2 cellular contexts compared by ENCODE assay signal in the genomic region with DNA sequence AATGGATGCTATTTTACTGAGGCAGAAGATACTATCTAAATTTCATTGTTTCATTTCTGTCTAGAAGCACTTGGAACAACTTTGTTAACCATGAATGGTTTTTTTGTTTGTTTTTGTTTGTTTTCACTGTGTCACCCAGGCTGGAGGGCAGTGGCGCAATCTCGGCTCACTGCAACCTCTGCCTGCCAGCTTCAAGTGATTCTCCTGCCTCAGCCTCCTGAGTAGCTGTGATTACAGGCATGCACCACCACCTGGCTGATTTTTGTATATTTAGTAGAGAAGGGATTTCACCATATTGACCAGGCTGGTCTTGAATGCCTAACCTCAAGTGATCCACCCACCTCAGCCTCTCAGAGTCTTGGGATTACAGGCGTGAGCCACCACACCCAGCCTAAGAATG.
TF ChIP-seq lines count a peak whose summit lies in the region.

No MANE protein-coding gene starts in this region.

TF ChIP-seq in A549, 52 proteins besides CTCF, POLR2A, EP300 and RAD21:
- TF ChIP-seq ESRRA (IDR thresholded peaks at IDR 0.05; ENCODE audit: borderline replicate concordance, low read length) (no peak), CEBPB (IDR thresholded peaks at IDR 0.05) (peak; percentile 64 to 90)
TF ChIP-seq in A549: peak in this region for 1.

TF ChIP-seq in IMR-90, 13 proteins besides CTCF, POLR2A, EP300 and RAD21:
- TF ChIP-seq RFX5 (IDR thresholded peaks at IDR 0.05; ENCODE audit: low read depth, low read length): no peak
- peak; percentile 57 for TF ChIP-seq CEBPB (IDR thresholded peaks at IDR 0.05; ENCODE audit: low read depth, low read length)
TF ChIP-seq in IMR-90: peak in this region for 1.
